24 cellular contexts compared by ENCODE assay signal in genomic region chr2:84674586-84674985, GRCh38.
"Had no signal": no experiment of that assay in that cellular context is flagged by ENCODE, and none has a peak within 500 bp of the region (broad histone marks: within the 10 kb centered on the region; RNA-seq: fewer than 3 reads in every experiment).

No MANE protein-coding gene starts in this region.

- H3K27ac ChIP-seq: esophagus squamous epithelium, ovary, stomach, thyroid gland had no signal

- H3K4me3 ChIP-seq: esophagus squamous epithelium, lung, ovary, smooth muscle cell, stomach, thyroid gland had no signal

- H3K4me3 Mint-ChIP-seq: dendritic cell treated with granulocyte-macrophage colony-stimulating factor and Interleukin-4, amounts not matched to agents 40 ng/mL and 50 ng/mL, for 4 days; immature natural killer cell; memory B cell; natural killer cell; stimulated activated effector memory CD8-positive, alpha-beta T cell treated with anti-CD3 and anti-CD28 coated beads, Interleukin-12 subunit alpha, Interleukin-12 subunit beta, amount 100 ng/mL, for 72 hours had no signal

- H3K9me3 ChIP-seq: esophagus squamous epithelium, ovary, stomach, thyroid gland had no signal

- H3K36me3 ChIP-seq: esophagus squamous epithelium, ovary, stomach, thyroid gland had no signal

- FAIRE-seq: colon, endothelial cell of umbilical vein, keratinocyte had no signal

- H3K27me3 ChIP-seq: esophagus squamous epithelium, ovary, stomach, thyroid gland had no signal

- DNase-seq: effector memory CD4-positive, alpha-beta T cell; esophagus squamous epithelium; foreskin melanocyte; glutamatergic neuron; immature natural killer cell; natural killer cell; occipital lobe; ovary; stimulated activated CD4-positive, alpha-beta T cell treated with anti-CD3 and anti-CD28 coated beads, Interleukin-12 subunit alpha, Interleukin-12 subunit beta, amount 100 ng/mL, for 4 hours; stimulated activated CD4-positive, alpha-beta T cell treated with anti-CD3 and anti-CD28 coated beads, Interleukin-1b, Interleukin-23, amount 100 ng/mL, for 48 hours; stimulated activated CD4-positive, alpha-beta T cell treated with anti-CD3 and anti-CD28 coated beads, Interleukin-4, amount 100 ng/mL, for 24 hours; stimulated activated naive CD4-positive, alpha-beta T cell treated with Interleukin-2 at 50 U/mL for 16 hours; stomach; thyroid gland; trophoblast cell had no signal

- H3K4me1 Mint-ChIP-seq: memory B cell had no signal

- ATAC-seq: natural killer cell; sciatic nerve; stimulated activated effector memory CD8-positive, alpha-beta T cell treated with anti-CD3 and anti-CD28 coated beads, Interleukin-12 subunit alpha, Interleukin-12 subunit beta, amount 100 ng/mL, for 72 hours had no signal

- H3K27ac Mint-ChIP-seq: dendritic cell treated with granulocyte-macrophage colony-stimulating factor and Interleukin-4, amounts not matched to agents 40 ng/mL and 50 ng/mL, for 4 days; immature natural killer cell; memory B cell; natural killer cell; stimulated activated effector memory CD8-positive, alpha-beta T cell treated with anti-CD3 and anti-CD28 coated beads, Interleukin-12 subunit alpha, Interleukin-12 subunit beta, amount 100 ng/mL, for 72 hours had no signal

- H3K4me1 ChIP-seq: esophagus squamous epithelium, stomach, thyroid gland had no signal

- H3K36me3 Mint-ChIP-seq: immature natural killer cell; memory B cell; natural killer cell; stimulated activated effector memory CD8-positive, alpha-beta T cell treated with anti-CD3 and anti-CD28 coated beads, Interleukin-12 subunit alpha, Interleukin-12 subunit beta, amount 100 ng/mL, for 72 hours had no signal

- H3K9me3 Mint-ChIP-seq: dendritic cell treated with granulocyte-macrophage colony-stimulating factor and Interleukin-4, amounts not matched to agents 40 ng/mL and 50 ng/mL, for 4 days; immature natural killer cell; memory B cell; natural killer cell; stimulated activated effector memory CD8-positive, alpha-beta T cell treated with anti-CD3 and anti-CD28 coated beads, Interleukin-12 subunit alpha, Interleukin-12 subunit beta, amount 100 ng/mL, for 72 hours had no signal

- H3K4me2 ChIP-seq: smooth muscle cell had no signal
